In the genomic region with DNA sequence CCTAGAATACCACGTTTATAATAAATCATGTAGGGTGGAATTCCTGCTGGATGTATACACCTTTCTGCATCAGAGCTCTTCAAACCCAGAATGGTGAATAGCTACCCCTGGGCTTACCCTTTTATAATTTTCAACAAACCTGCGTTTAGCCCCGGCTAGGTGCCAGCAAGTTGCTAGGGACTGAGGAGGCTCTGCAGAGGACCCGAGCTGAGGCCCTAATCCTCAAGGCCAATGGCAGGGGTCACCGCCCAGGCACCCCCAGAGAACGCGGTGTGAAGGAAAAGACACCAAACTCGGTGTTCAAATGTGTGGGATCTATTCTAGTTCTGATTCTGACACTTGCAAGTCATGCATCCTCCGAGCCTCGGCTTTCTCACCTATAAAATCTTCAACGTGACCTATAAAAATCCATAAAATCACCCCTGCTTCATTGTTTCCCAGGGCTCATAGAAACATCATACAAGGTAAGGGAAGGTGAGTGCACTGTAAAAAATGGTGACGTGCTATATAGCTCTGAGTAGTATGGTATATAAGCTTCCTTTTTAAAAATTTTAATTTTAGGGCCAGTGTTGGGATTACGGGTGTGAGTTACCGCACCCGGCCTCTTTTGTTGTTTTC, we compare ENCODE assay signal across 14 cellular contexts. TPM values are rescaled to one million over a fixed set of nuclear protein-coding genes. Genes with fewer than 3 reads are reported as not detected.
DNase-seq lines count a peak whose midpoint lies in the region; ATAC-seq, FAIRE-seq and TF ChIP-seq lines count a peak whose summit lies in the region.
"Had no signal": no experiment of that assay in that cellular context is flagged by ENCODE, and none has a peak within 500 bp of the region (broad histone marks: within the 10 kb centered on the region; RNA-seq: fewer than 3 reads in every experiment).

No MANE protein-coding gene starts in this region.

- H2AFZ ChIP-seq in fibroblast of lung (ENCODE audit: low read length) = no peak overlapping the region

- H3K4me1 ChIP-seq in Peyer's patch = peaks cover 0 to 24% (median 5%) of the 10 kb centered on the region in 4 donors
- H3K4me1 ChIP-seq in fibroblast of lung (ENCODE audit: control insufficient read depth, extremely low read depth, insufficient read depth, low read length) = peaks cover 10% of the 10 kb centered on the region
- H3K4me1 ChIP-seq in pancreas = peaks cover 6 to 13% (median 8%) of the 10 kb centered on the region in 3 donors

- no peak for ATAC-seq in pancreas
- ATAC-seq: activated T-cell treated with anti-CD3 and anti-CD28 coated beads, Interleukin-2, amount 50 U/mL, for 4 hours had no signal

- peak overlapping the region; percentile 94 for H3K4me2 ChIP-seq in fibroblast of lung (ENCODE audit: extremely low read depth, insufficient read depth, low read length)
- H3K4me2 ChIP-seq: BLaER1 treated with 17β-estradiol and CSF1 and Interleukin-3, amounts not matched to agents 10 nM and 100 nM had no signal

- H3K27me3 ChIP-seq in Peyer's patch (no peaks in the 10 kb centered on the region), fibroblast of lung (ENCODE audit: control insufficient read depth, insufficient read depth, low read length) (no peaks in the 10 kb centered on the region), pancreas (no peaks in the 10 kb centered on the region)
- H3K27me3 ChIP-seq: BLaER1 treated with 17β-estradiol and CSF1 and Interleukin-3, amounts not matched to agents 10 nM and 100 nM had no signal

- no peak for DNase-seq in AG09309 (ENCODE audit: low read depth)
- no peak for DNase-seq in Peyer's patch
- no peak for DNase-seq in fibroblast of lung (ENCODE audit: low read depth in 2 of 2)
- DNase-seq in pancreas = no peak
- no peak for DNase-seq in hippocampal formation (lab: John Stamatoyannopoulos, UW)
- DNase-seq in SIG-M5 (lab: John Stamatoyannopoulos, UW) = no peak
- no peak for DNase-seq in COLO829 (ENCODE audit: low spot score)
- no peak for DNase-seq in hepatic stellate cell (ENCODE audit: low spot score)
- DNase-seq: activated T-cell treated with anti-CD3 and anti-CD28 coated beads, Interleukin-2, amount 50 U/mL, for 4 hours; naive B cell; T-helper 2 cell had no signal

- 64 to 68% methylated on average over 15 of the region's 15 CpGs for WGBS in pancreas, 2 donors

- peak overlapping the region; percentile 65 for H3K9ac ChIP-seq in fibroblast of lung (ENCODE audit: insufficient read depth, low read length)
- H3K9ac ChIP-seq: BLaER1 treated with 17β-estradiol and CSF1 and Interleukin-3, amounts not matched to agents 10 nM and 100 nM had no signal

- no peak for TF ChIP-seq POLR2A in Peyer's patch (IDR thresholded peaks at IDR 0.05)

- peaks cover 37% of the 10 kb centered on the region for H3K79me2 ChIP-seq in fibroblast of lung (ENCODE audit: control insufficient read depth, insufficient read depth, low read length)

- H3K27ac ChIP-seq in Peyer's patch (peak overlapping the region; percentile 63 to 100 (median 99)), fibroblast of lung (ENCODE audit: insufficient read depth, low read length) (peak overlapping the region; percentile 95), pancreas (peak overlapping the region; percentile 73 to 99 (median 98))
- H3K27ac ChIP-seq: BLaER1 treated with 17β-estradiol and CSF1 and Interleukin-3, amounts not matched to agents 10 nM and 100 nM; HL-60 had no signal

- H4K20me1 ChIP-seq in fibroblast of lung (ENCODE audit: control insufficient read depth, extremely low read depth, insufficient read depth, low read length) = no peaks in the 10 kb centered on the region

- peak overlapping the region; percentile 48 for H3K4me3 ChIP-seq in AG09309 (ENCODE audit: control insufficient read depth, low read depth, low read length)
- peak overlapping the region in 3 of 4 donors; percentile 25 to 52 (median 48) for H3K4me3 ChIP-seq in Peyer's patch
- peak overlapping the region; percentile 50 to 60 (median 56) for H3K4me3 ChIP-seq in fibroblast of lung (replicated peaks in 1 of 4; ENCODE audit: control extremely low read depth in 1 of 4, insufficient read depth in 1 of 4, low read depth in 3 of 4, low read length in 4 of 4)
- H3K4me3 ChIP-seq in pancreas = peak overlapping the region in 2 of 4 donors; percentile 8 to 10
- H3K4me3 ChIP-seq: BLaER1 treated with 17β-estradiol and CSF1 and Interleukin-3, amounts not matched to agents 10 nM and 100 nM had no signal

- no peaks in the 10 kb centered on the region for H3K36me3 ChIP-seq in Peyer's patch
- no peaks in the 10 kb centered on the region for H3K36me3 ChIP-seq in fibroblast of lung (ENCODE audit: control insufficient read depth, insufficient read depth, low read length)
- no peaks in the 10 kb centered on the region for H3K36me3 ChIP-seq in pancreas
- H3K36me3 ChIP-seq: BLaER1 treated with 17β-estradiol and CSF1 and Interleukin-3, amounts not matched to agents 10 nM and 100 nM had no signal

- no peaks in the 10 kb centered on the region for H3K9me3 ChIP-seq in Peyer's patch
- no peaks in the 10 kb centered on the region for H3K9me3 ChIP-seq in fibroblast of lung (ENCODE audit: control insufficient read depth, insufficient read depth, low read depth, low read length)
- no peaks in the 10 kb centered on the region for H3K9me3 ChIP-seq in pancreas

- FAIRE-seq in pancreas (lab: Jason Lieb, UNC) = no peak
- FAIRE-seq: endometrium had no signal

- intact Hi-C loops in pancreas (cut with DNase I) = loop anchor here in 1 of 3 donors (10.0 kb wide), 1 partner anchor 53 kb away; no protein-coding TSS in a partner anchor

- no peak for TF ChIP-seq CTCF in AG09309 (IDR thresholded peaks at IDR 0.05; ENCODE audit: control insufficient read depth, insufficient read depth, low read depth, low read length, missing control alignments)
- no peak for TF ChIP-seq CTCF in Peyer's patch (IDR thresholded peaks at IDR 0.05)
- TF ChIP-seq CTCF in fibroblast of lung (conservative IDR thresholded peaks at IDR 0.05 in 1 of 2, IDR thresholded peaks at IDR 0.05 in 1 of 2; ENCODE audit: low read depth in 1 of 2, low read length in 2 of 2) = peak in 1 of 2 donors; percentile 1
- no peak for TF ChIP-seq CTCF in pancreas (IDR thresholded peaks at IDR 0.05)

RNA-seq across cellular contexts. Expression of a gene that starts 2.5 kb away (rescaled TPM):
- 100 to 1,000 TPM; 110 to 269 (median 238) TPM for total RNA-seq in Peyer's patch
- 83.7 and 124 TPM in 2 replicates for total RNA-seq in fibroblast of lung
- polyA plus RNA-seq in fibroblast of lung = 206 and 308 TPM in 2 replicates
- polyA plus RNA-seq in fibroblast of lung (2012) = 724 and 1,112 TPM in 2 replicates
- 182 and 357 TPM in 2 replicates for polyA minus RNA-seq in fibroblast of lung (ENCODE audit: low replicate concordance)
- total RNA-seq in pancreas = 100 to 1,000 TPM in 2 of 6 donors, 10 to 100 TPM in 4; 74.0 to 140 (median 91.8) TPM
- polyA plus RNA-seq in pancreas = 100 to 1,000 TPM; 128 to 193 TPM
